In genomic region chr17:50186661-50187402, GRCh38 we compare ENCODE assay signal across 19 cellular contexts. TPM values are rescaled to one million over a fixed set of nuclear protein-coding genes. Genes with fewer than 3 reads are reported as not detected.
A peak's percentile ranks its signal among the peaks of the same experiment; 100 is the strongest.
DNase-seq lines count a peak whose midpoint lies in the region; ATAC-seq and TF ChIP-seq lines count a peak whose summit lies in the region.
"Had no signal": no experiment of that assay in that cellular context is flagged by ENCODE, and none has a peak within 500 bp of the region (broad histone marks: within the 10 kb centered on the region; RNA-seq: fewer than 3 reads in every experiment).

No MANE protein-coding gene starts in this region.

- H3K27ac Mint-ChIP-seq in neural progenitor cell: peak overlapping the region; percentile 76
- H3K27ac Mint-ChIP-seq: activated naive CD8-positive, alpha-beta T cell had no signal

- H3K4me1 ChIP-seq in neural progenitor cell: peaks cover 21% of the 10 kb centered on the region
- H3K4me1 ChIP-seq: HAP-1 had no signal

- peaks cover 6% of the 10 kb centered on the region for H3K36me3 Mint-ChIP-seq in neural progenitor cell
- H3K36me3 Mint-ChIP-seq: activated naive CD8-positive, alpha-beta T cell had no signal

- ATAC-seq in GM19395 (IDR thresholded peaks at IDR 0.05; ENCODE audit: unreplicated experiment): no peak
- ATAC-seq: stimulated activated naive CD8-positive, alpha-beta T cell treated with anti-CD3 and anti-CD28 coated beads, Interleukin-15, Interleukin-2, amounts not matched to agents 100 U/mL and 50 U/mL, for 24 hours had no signal

- H3K4me1 Mint-ChIP-seq in neural progenitor cell: peaks cover 27% of the 10 kb centered on the region

- CTCF ChIA-PET in AG04450 (lab: Charles Lee): interaction anchor here (1.0 to 1.6 kb wide), 3 partner anchors 9 to 83 kb away, joined by 3 to 4 read pairs (median 3); no protein-coding TSS in a partner anchor

- no peak overlapping the region for H2AFZ ChIP-seq in neural progenitor cell (replicated peaks)

- H3K9me3 ChIP-seq in AG04450 (ENCODE audit: control insufficient read depth, insufficient read depth, low read length) (no peaks in the 10 kb centered on the region; the same call in 1 of the 2 replicates), neural progenitor cell (ENCODE audit: low read depth) (no peaks in the 10 kb centered on the region)
- H3K9me3 ChIP-seq: HAP-1 had no signal

- TF ChIP-seq CTCF in AG04450 (IDR thresholded peaks at IDR 0.05; ENCODE audit: low read depth, low read length): no peak
- TF ChIP-seq CTCF in neural progenitor cell (IDR thresholded peaks at IDR 0.05): no peak

- no peaks in the 10 kb centered on the region for H4K20me1 ChIP-seq in neural progenitor cell (ENCODE audit: low read depth)

- POLR2A ChIA-PET in AG04450 (lab: Yijun Ruan, JAX): interaction anchor here (0.7 to 13.2 kb wide), 12 partner anchors 8 to 104 kb away, joined by 3 to 284 read pairs (median 20); partner anchors contain the start of genes COL1A1 and TMEM92

- no peak for DNase-seq in AG04450 (ENCODE audit: low read depth, low spot score)
- DNase-seq in LHCN-M2 (ENCODE audit: low read depth): peak; percentile 57
- DNase-seq in dedifferentiated amniotic fluid mesenchymal stem cell (ENCODE audit: extremely low spot score): peak; percentile 81
- DNase-seq in neural progenitor cell (ENCODE audit: low spot score): no peak
- no peak for DNase-seq in pons (ENCODE audit: low spot score)
- DNase-seq in LoVo (ENCODE audit: low spot score): no peak
- no peak for DNase-seq in NCI-H524 (lab: John Stamatoyannopoulos, UW)
- DNase-seq: ACHN; activated CD4-positive, alpha-beta T cell treated with anti-CD3 and anti-CD28 coated beads for 4 hours; central memory CD4-positive, alpha-beta T cell; COR-L47; NCI-H187 treated with DMSO at 0.1 percent for 48 hours; NCI-H526; stimulated activated CD4-positive, alpha-beta T cell treated with anti-CD3 and anti-CD28 coated beads, Interleukin-15, amount 100 ng/mL, for 24 hours; stimulated activated naive CD8-positive, alpha-beta T cell treated with anti-CD3 and anti-CD28 coated beads, Interleukin-15, Interleukin-2, amounts not matched to agents 100 U/mL and 50 U/mL, for 24 hours; T1000 had no signal

- no peak overlapping the region for H3K9ac ChIP-seq in neural progenitor cell

- no peaks in the 10 kb centered on the region for H3K9me3 Mint-ChIP-seq in neural progenitor cell

- peaks cover 7% of the 10 kb centered on the region for H3K27me3 Mint-ChIP-seq in neural progenitor cell (ENCODE audit: insufficient read depth, low read depth)
- H3K27me3 Mint-ChIP-seq: activated naive CD8-positive, alpha-beta T cell had no signal

- H3K4me3 ChIP-seq in AG04450 (ENCODE audit: low read depth, low read length): no peak overlapping the region
- no peak overlapping the region for H3K4me3 ChIP-seq in neural progenitor cell
- H3K4me3 ChIP-seq: HAP-1 had no signal

- H3K4me3 Mint-ChIP-seq in neural progenitor cell: no peak overlapping the region
- H3K4me3 Mint-ChIP-seq: activated naive CD8-positive, alpha-beta T cell had no signal

- no peaks in the 10 kb centered on the region for H3K27me3 ChIP-seq in AG04450 (ENCODE audit: control insufficient read depth, insufficient read depth, low read length)
- no peaks in the 10 kb centered on the region for H3K27me3 ChIP-seq in neural progenitor cell

- H3K4me2 ChIP-seq in neural progenitor cell: no peak overlapping the region

- H3F3A ChIP-seq in neural progenitor cell (ENCODE audit: low read depth): no peaks in the 10 kb centered on the region

- no peaks in the 10 kb centered on the region for H3K79me2 ChIP-seq in neural progenitor cell (ENCODE audit: low read depth)

- H3K36me3 ChIP-seq in neural progenitor cell: no peaks in the 10 kb centered on the region
- H3K36me3 ChIP-seq: HAP-1 had no signal

- H3K27ac ChIP-seq in AG04450 (ENCODE audit: low read depth, low read length): peak overlapping the region; percentile 98
- no peak overlapping the region for H3K27ac ChIP-seq in neural progenitor cell

RNA-seq across cellular contexts. Expression of gene COL1A1, which starts 14.6 kb away (rescaled TPM):
- 1,356 and 3,120 TPM in 2 replicates for polyA plus RNA-seq in AG04450 (2011; rRNA removed)
- 2,155 and 4,267 TPM in 2 replicates for polyA minus RNA-seq in AG04450 (2011; rRNA and poly(A)+ RNA removed)
- total RNA-seq in LHCN-M2 (2014; rRNA removed) (339 and 356 TPM in 2 replicates), neural progenitor cell (ENCODE audit: low replicate concordance) (1.1 and 4.2 TPM in 2 replicates)
- 1,579 TPM for polyA plus RNA-seq in LHCN-M2 (2012)

RNA-seq across cellular contexts. Expression of gene SGCA, which starts 21.0 kb away (rescaled TPM):
- 0.16 and 0.21 TPM in 2 replicates for polyA plus RNA-seq in AG04450 (2011; rRNA removed)
- not detected in 2 replicates for polyA minus RNA-seq in AG04450 (2011; rRNA and poly(A)+ RNA removed)
- total RNA-seq in LHCN-M2 (2014; rRNA removed): 200 and 207 TPM in 2 replicates
- polyA plus RNA-seq in LHCN-M2 (2012): 205 TPM
- 1.5 TPM in 1 of 2 replicates, not detected in the other for total RNA-seq in neural progenitor cell (ENCODE audit: low replicate concordance)

RNA-seq across cellular contexts. Expression of gene PPP1R9B, which starts 36.4 kb away (rescaled TPM):
- 17.6 and 18.2 TPM in 2 replicates for polyA plus RNA-seq in AG04450 (2011; rRNA removed)
- 35.7 and 42.5 TPM in 2 replicates for polyA minus RNA-seq in AG04450 (2011; rRNA and poly(A)+ RNA removed)
- 40.6 and 42.7 TPM in 2 replicates for total RNA-seq in LHCN-M2 (2014; rRNA removed)
- polyA plus RNA-seq in LHCN-M2 (2012): 35.2 TPM
- total RNA-seq in neural progenitor cell (ENCODE audit: low replicate concordance): 12.0 and 31.4 TPM in 2 replicates

RNA-seq across cellular contexts. Expression of gene SAMD14, which starts 56.9 kb away (rescaled TPM):
- polyA plus RNA-seq in AG04450 (2011; rRNA removed): 3.5 and 5.3 TPM in 2 replicates
- 3.8 and 6.4 TPM in 2 replicates for polyA minus RNA-seq in AG04450 (2011; rRNA and poly(A)+ RNA removed)
- total RNA-seq in LHCN-M2 (2014; rRNA removed) (1.1 and 1.6 TPM in 2 replicates), neural progenitor cell (ENCODE audit: low replicate concordance) (8.7 and 27.9 TPM in 2 replicates)
- 2.3 TPM for polyA plus RNA-seq in LHCN-M2 (2012)

Comparison
In these comparisons a context has a peak if more than half of its experiments do, and no peak if none do; other contexts are left out.
1. DNase-seq: peak in LHCN-M2 (single experiment) and dedifferentiated amniotic fluid mesenchymal stem cell (single experiment); none in AG04450 (single experiment), neural progenitor cell (single experiment), pons (single experiment), LoVo (single experiment) and NCI-H524 (0 of 2).
2. RNA of gene COL1A1, which starts 14.6 kb away (total RNA-seq): 339 to 356 TPM in LHCN-M2; 1.1 to 4.2 TPM in neural progenitor cell; every median in the first group is over 10 times any median in the second.
3. RNA of gene SGCA, which starts 21.0 kb away (total RNA-seq): 200 to 207 TPM in LHCN-M2; 1.5 TPM in neural progenitor cell; every median in the first group is over 10 times any median in the second.